In genomic region chr14:71135911-71136310, GRCh38 we compare ENCODE assay signal across 20 cellular contexts.
"Had no signal": no experiment of that assay in that cellular context is flagged by ENCODE, and none has a peak within 500 bp of the region (broad histone marks: within the 10 kb centered on the region; RNA-seq: fewer than 3 reads in every experiment).

No MANE protein-coding gene starts in this region.

- H3K36me3 Mint-ChIP-seq: IgD-negative memory B cell had no signal

- H3K27ac ChIP-seq: HL-60, KMS-11, SJSA1, SK-N-MC had no signal

- H3K4me3 ChIP-seq: K562, SJSA1, SK-N-MC had no signal

- H3K36me3 ChIP-seq: SJSA1 had no signal

- H3K4me2 ChIP-seq: KMS-11 had no signal

- DNase-seq: Kasumi-1, MV-4-11, NCI-H1048, NCI-H1105, NCI-H146, NCI-H1694 treated with DMSO at 0.1 percent for 48 hours, NCI-H1930, NCI-H2081, NCI-H2171 treated with DMSO at 0.1 percent for 48 hours, NCI-H524, NCI-H774, Right ventricle myocardium superior, RPMI8226, SIG-M5 had no signal

- H3K9ac ChIP-seq: KMS-11 had no signal

- H3K27me3 ChIP-seq: SJSA1 had no signal

- H3K4me3 Mint-ChIP-seq: IgD-negative memory B cell had no signal

- H3K9me3 ChIP-seq: SJSA1 had no signal
